In the genomic region with DNA sequence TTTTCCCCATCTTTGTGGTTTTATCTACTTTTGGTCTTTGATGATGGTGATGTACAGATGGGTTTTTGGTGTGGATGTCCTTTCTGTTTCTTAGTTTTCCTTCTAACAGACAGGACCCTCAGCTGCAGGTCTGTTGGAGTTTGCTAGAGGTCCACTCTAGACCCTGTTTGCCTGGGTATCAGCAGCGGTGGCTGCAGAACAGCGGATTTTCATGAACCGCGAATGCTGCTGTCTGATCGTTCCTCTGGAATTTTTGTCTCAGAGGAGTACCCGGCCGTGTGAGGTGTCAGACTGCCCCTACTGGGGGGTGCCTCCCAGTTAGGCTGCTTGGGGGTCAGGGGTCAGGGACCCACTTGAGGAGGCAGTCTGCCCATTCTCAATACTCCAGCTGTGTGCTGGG, we compare ENCODE assay signal across 1 cellular context. TPM values are rescaled to one million over a fixed set of nuclear protein-coding genes. Genes with fewer than 3 reads are reported as not detected.
DNase-seq lines count a peak whose midpoint lies in the region; ATAC-seq, FAIRE-seq and TF ChIP-seq lines count a peak whose summit lies in the region.
"Not testable (repeated sequence)": the region's sequence is repeated elsewhere in the genome, so short reads cannot be mapped to it uniquely, and the experiment has no call there.

No MANE protein-coding gene starts in this region.

- WGBS in K562 (ENCODE audit: insufficient coverage, low coverage, missing lambda C conversion rate): 96% methylated on average over 5 of the region's 7 CpGs

- in situ Hi-C loops in K562 (cut with MboI): not testable (repeated sequence)

- not testable (repeated sequence) for H3K4me3 ChIP-seq in K562

- not testable (repeated sequence) for DNase-seq in K562 (ENCODE audit: extremely low read depth in 1 of 4, low spot score in 3 of 4)

- TF ChIP-seq CTCF in K562 (IDR thresholded peaks at IDR 0.05 in 2 of 3, conservative IDR thresholded peaks at IDR 0.05 in 1 of 3; ENCODE audit: insufficient read depth in 2 of 3, low read depth in 1 of 3, low read length in 3 of 3): not testable (repeated sequence)

- H3K4me2 ChIP-seq in K562 (ENCODE audit: insufficient read depth, low read length): not testable (repeated sequence)

- intact Hi-C loops in K562 (cut with micrococcal nuclease): not testable (repeated sequence)

- FAIRE-seq in K562 (lab: Jason Lieb, UNC): not testable (repeated sequence)

- H3K27me3 ChIP-seq in K562 (ENCODE audit: control insufficient read depth in 2 of 2, insufficient read depth in 2 of 2, low read length in 2 of 2): not testable (repeated sequence)

- H3K9me3 ChIP-seq in K562 (replicated peaks; ENCODE audit: control insufficient read depth, insufficient read depth, low read depth, low read length): peaks cover 12% of the 10 kb centered on the region

- not testable (repeated sequence) for BruUV-seq in K562 (replicated peaks; lab: Mats Ljungman, UMichigan)

- CTCF ChIA-PET in K562 (lab: Yijun Ruan, JAX; ENCODE audit: low intra/inter-chr PET ratio): not testable (repeated sequence)

- not testable (repeated sequence) for H3K9me1 ChIP-seq in K562 (ENCODE audit: control insufficient read depth, insufficient read depth, low read length)

- H4K20me1 ChIP-seq in K562 (replicated peaks; ENCODE audit: control insufficient read depth, insufficient read depth, low read length): not testable (repeated sequence)

- not testable (repeated sequence) for TF ChIP-seq POLR2A in K562 (conservative IDR thresholded peaks at IDR 0.05)

- H3K4me1 ChIP-seq in K562 (replicated peaks in 1 of 2; ENCODE audit: control insufficient read depth in 2 of 2, insufficient read depth in 2 of 2, low read length in 2 of 2): not testable (repeated sequence)

- not testable (repeated sequence) for H3K79me2 ChIP-seq in K562 (ENCODE audit: control insufficient read depth, insufficient read depth, low read length)

- POLR2A ChIA-PET in K562 (lab: Yijun Ruan, JAX): not testable (repeated sequence)

- H3K27ac ChIP-seq in K562 (ENCODE audit: extremely low read depth, low read depth, low read length): not testable (repeated sequence)

- TF ChIP-seq EP300 in K562 (IDR thresholded peaks at IDR 0.05; ENCODE audit: low read length): not testable (repeated sequence)

- H3K36me3 ChIP-seq in K562 (ENCODE audit: control insufficient read depth, insufficient read depth, low read length): peaks cover 11% of the 10 kb centered on the region; the same call in 1 of the 3 replicates

- not testable (repeated sequence) for H2AFZ ChIP-seq in K562 (ENCODE audit: low read depth, low read length)

- TF ChIP-seq RAD21 in K562 (CRISPR knock-in tag; conservative IDR thresholded peaks at IDR 0.05 in 1 of 2, IDR thresholded peaks at IDR 0.05 in 1 of 2): not testable (repeated sequence)

- not testable (repeated sequence) for H3K9ac ChIP-seq in K562 (ENCODE audit: insufficient read depth in 1 of 2, low read depth in 2 of 2, low read length in 2 of 2)

- ATAC-seq in K562: not testable (repeated sequence)

TF ChIP-seq in K562, 482 proteins besides CTCF, POLR2A, EP300 and RAD21:
- TF ChIP-seq, protein P1, sequence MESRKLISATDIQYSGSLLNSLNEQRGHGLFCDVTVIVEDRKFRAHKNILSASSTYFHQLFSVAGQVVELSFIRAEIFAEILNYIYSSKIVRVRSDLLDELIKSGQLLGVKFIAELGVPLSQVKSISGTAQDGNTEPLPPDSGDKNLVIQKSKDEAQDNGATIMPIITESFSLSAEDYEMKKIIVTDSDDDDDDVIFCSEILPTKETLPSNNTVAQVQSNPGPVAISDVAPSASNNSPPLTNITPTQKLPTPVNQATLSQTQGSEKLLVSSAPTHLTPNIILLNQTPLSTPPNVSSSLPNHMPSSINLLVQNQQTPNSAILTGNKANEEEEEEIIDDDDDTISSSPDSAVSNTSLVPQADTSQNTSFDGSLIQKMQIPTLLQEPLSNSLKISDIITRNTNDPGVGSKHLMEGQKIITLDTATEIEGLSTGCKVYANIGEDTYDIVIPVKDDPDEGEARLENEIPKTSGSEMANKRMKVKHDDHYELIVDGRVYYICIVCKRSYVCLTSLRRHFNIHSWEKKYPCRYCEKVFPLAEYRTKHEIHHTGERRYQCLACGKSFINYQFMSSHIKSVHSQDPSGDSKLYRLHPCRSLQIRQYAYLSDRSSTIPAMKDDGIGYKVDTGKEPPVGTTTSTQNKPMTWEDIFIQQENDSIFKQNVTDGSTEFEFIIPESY (CRISPR knock-in tag; IDR thresholded peaks at IDR 0.05): peak; percentile 91
TF ChIP-seq in K562: peak in this region for 1; not testable (repeated sequence) for 481.

RNA-seq across cellular contexts. Expression of gene CRPPA, which starts 38.2 kb away (rescaled TPM):
- 7.4 and 19.6 TPM in 2 replicates for total RNA-seq in K562 (2011; cell fraction: chromatin; rRNA removed; ENCODE audit: low replicate concordance)
- 3.8 and 3.9 TPM in 2 replicates for total RNA-seq in K562 (2011; cell fraction: nucleolus; rRNA removed)
- 8.7 and 16.9 TPM in 2 replicates for total RNA-seq in K562 (2011; cell fraction: nucleoplasm; rRNA removed)
- 5.9 and 6.6 TPM in 2 replicates for total RNA-seq in K562 (2014; rRNA removed)
- 8.0 and 11.1 TPM in 2 replicates for total RNA-seq in K562 (2014; rRNA removed; fragmentation: Illumina TruSeq; extraction: Trizol)
- total RNA-seq in K562 (2015; rRNA removed; fragmentation: Illumina TruSeq; extraction: Trizol): 13.3 and 14.4 TPM in 2 replicates
- total RNA-seq in K562 (2021): 8.6 and 9.1 TPM in 2 replicates
- polyA plus RNA-seq in K562 (2011; rRNA removed): 5.5 and 7.8 TPM in 2 replicates
- 1.6 and 2.5 TPM in 2 replicates for polyA plus RNA-seq in K562 (2011; cell fraction: cytosol; rRNA removed)
- 3.8 and 3.9 TPM in 2 replicates for polyA plus RNA-seq in K562 (2011; cell fraction: nucleus; rRNA removed)
- polyA plus RNA-seq in K562 (2012): 7.4 and 8.8 TPM in 2 replicates
- polyA plus RNA-seq in K562 (2014; fragmentation: Illumina TruSeq; extraction: Trizol): 4.2 and 4.3 TPM in 2 replicates
- polyA plus RNA-seq in K562 (2014; fragmentation: Nextera tagmentation; extraction: Ambion mirVana): 1 to 10 TPM; 3.9 to 8.2 TPM
- 3.4 and 5.1 TPM in 2 replicates for polyA plus RNA-seq in K562 (2014; rRNA removed)
- polyA minus RNA-seq in K562 (2011; rRNA and poly(A)+ RNA removed): 15.2 and 16.9 TPM in 2 replicates
- 4.2 and 4.9 TPM in 2 replicates for polyA minus RNA-seq in K562 (2011; cell fraction: cytosol; rRNA and poly(A)+ RNA removed)
- polyA minus RNA-seq in K562 (2011; cell fraction: nucleus; rRNA and poly(A)+ RNA removed): 16.7 and 18.3 TPM in 2 replicates
